ENCODE assay signal across 11 cellular contexts in genomic region chr20:1171461-1172093, GRCh38. TPM values are rescaled to one million over a fixed set of nuclear protein-coding genes. Genes with fewer than 3 reads are reported as not detected.
DNase-seq lines count a peak whose midpoint lies in the region; ATAC-seq and TF ChIP-seq lines count a peak whose summit lies in the region.
"Had no signal": no experiment of that assay in that cellular context is flagged by ENCODE, and none has a peak within 500 bp of the region (broad histone marks: within the 10 kb centered on the region; RNA-seq: fewer than 3 reads in every experiment).

No MANE protein-coding gene starts in this region.

- H2AFZ ChIP-seq in GM23248: no peak overlapping the region
- no peak overlapping the region for H2AFZ ChIP-seq in SK-N-SH (ENCODE audit: low read depth)

- in situ Hi-C loops in GM23248 (cut with MboI): no loop called here

- H3K9me2 ChIP-seq in GM23248 (ENCODE audit: insufficient read depth): no peaks in the 10 kb centered on the region
- H3K9me2 ChIP-seq in SK-N-SH: no peaks in the 10 kb centered on the region

- no peak for TF ChIP-seq CTCF in A673 (conservative IDR thresholded peaks at IDR 0.05; ENCODE audit: low read depth, low read length)
- TF ChIP-seq CTCF in SK-N-SH (IDR thresholded peaks at IDR 0.05): no peak

- 40 to 46% methylated on average over 4 of the region's 4 CpGs for WGBS in GM23248 (ENCODE audit: low coverage in 1 of 2, low lambda C conversion rate in 2 of 2, missing lambda C conversion rate in 2 of 2), 2 experiments
- 93% methylated on average over 4 of the region's 4 CpGs for WGBS in SK-N-SH (ENCODE audit: low lambda C conversion rate)

- H3K27ac ChIP-seq in A673 (ENCODE audit: low read depth, low read length, poor library complexity, severe bottlenecking) (no peak overlapping the region), GM23248 (no peak overlapping the region), SK-N-SH (ENCODE audit: low read depth in 2 of 2, low read length in 1 of 2) (no peak overlapping the region)
- H3K27ac ChIP-seq: heart left ventricle had no signal

- no peaks in the 10 kb centered on the region for H3K9me3 ChIP-seq in A673 (ENCODE audit: low read depth, low read length, poor library complexity, severe bottlenecking)
- H3K9me3 ChIP-seq in GM23248 (ENCODE audit: low read depth): no peaks in the 10 kb centered on the region
- H3K9me3 ChIP-seq in SK-N-SH: no peaks in the 10 kb centered on the region
- H3K9me3 ChIP-seq: heart left ventricle had no signal

- H3F3A ChIP-seq in GM23248 (ENCODE audit: insufficient read depth) (no peaks in the 10 kb centered on the region), SK-N-SH (replicated peaks; ENCODE audit: insufficient read depth) (no peaks in the 10 kb centered on the region)

- H3K9ac ChIP-seq in GM23248 (no peak overlapping the region), SK-N-SH (no peak overlapping the region)

- H3K27me3 ChIP-seq in A673 (replicated peaks; ENCODE audit: insufficient read depth, low read depth, low read length, poor library complexity): no peaks in the 10 kb centered on the region
- no peaks in the 10 kb centered on the region for H3K27me3 ChIP-seq in GM23248 (replicated peaks; ENCODE audit: insufficient read depth)
- H3K27me3 ChIP-seq in SK-N-SH (ENCODE audit: insufficient read depth): no peaks in the 10 kb centered on the region
- H3K27me3 ChIP-seq: heart left ventricle had no signal

- BruUV-seq in A673 (replicated peaks; lab: Mats Ljungman, UMichigan): no TSS peak

- ATAC-seq in GM18502 (IDR thresholded peaks at IDR 0.05; ENCODE audit: poor library complexity, unreplicated experiment): no peak

- no peak for TF ChIP-seq EP300 in SK-N-SH (IDR thresholded peaks at IDR 0.05; ENCODE audit: borderline replicate concordance in 1 of 2, low read depth in 1 of 2, low read length in 1 of 2)

- intact Hi-C loops in A673 (cut with micrococcal nuclease; ENCODE audit: unreplicated experiment): no loop called here

- H3K4me1 ChIP-seq in A673 (ENCODE audit: insufficient read depth, low read length, poor library complexity, severe bottlenecking): no peaks in the 10 kb centered on the region
- H3K4me1 ChIP-seq in GM23248 (ENCODE audit: insufficient read depth): no peaks in the 10 kb centered on the region
- no peaks in the 10 kb centered on the region; a peak in 1 of 4 replicates for H3K4me1 ChIP-seq in SK-N-SH (ENCODE audit: control insufficient read depth in 1 of 2, insufficient read depth in 2 of 2, low read depth in 1 of 2, low read length in 1 of 2)
- H3K4me1 ChIP-seq: heart left ventricle had no signal

- H4K20me1 ChIP-seq in GM23248 (ENCODE audit: insufficient read depth) (no peaks in the 10 kb centered on the region), SK-N-SH (ENCODE audit: insufficient read depth) (no peaks in the 10 kb centered on the region; the same call in 1 of the 2 replicates)

- no peak overlapping the region for H3K4me3 ChIP-seq in A673 (ENCODE audit: low read depth, low read length, poor library complexity, severe bottlenecking)
- no peak overlapping the region for H3K4me3 ChIP-seq in GM23248
- H3K4me3 ChIP-seq in SK-N-SH (ENCODE audit: low read depth in 2 of 2, low read length in 1 of 2): no peak overlapping the region
- H3K4me3 ChIP-seq: heart left ventricle had no signal

- H3K36me3 ChIP-seq in A673 (ENCODE audit: insufficient read depth, low read length, poor library complexity, severe bottlenecking) (peaks cover 5% of the 10 kb centered on the region), GM23248 (ENCODE audit: low read depth) (peaks cover 20% of the 10 kb centered on the region; the same call in 1 of the 2 replicates), SK-N-SH (replicated peaks in 1 of 2; ENCODE audit: control insufficient read depth in 1 of 2, insufficient read depth in 2 of 2, low read length in 1 of 2) (peaks cover 26 to 55% of the 10 kb centered on the region in 2 experiments)

- CTCF ChIA-PET in A673 (lab: Charles Lee) (no interaction called here), SK-N-SH (lab: Yijun Ruan, JAX) (interaction anchor here (1.4 to 3.6 kb wide), 3 partner anchors 13 to 63 kb away, joined by 3 to 20 read pairs (median 4); partner anchors contain the start of gene TMEM74B)

- DNase-seq in A673 (ENCODE audit: low spot score) (peak; percentile 16), GM23248 (peak; percentile 46), SK-N-SH (no peak), glomerular visceral epithelial cell (ENCODE audit: extremely low spot score) (peak; percentile 26), NCI-H1048 (lab: John Stamatoyannopoulos, UW) (no peak), T-helper 9 cell (no peak), NCI-H146 treated with DMSO at 0.1 percent for 48 hours (lab: John Stamatoyannopoulos, UW; ENCODE audit: unreplicated experiment) (no peak)
- DNase-seq: heart left ventricle, NCI-H2227 treated with DMSO at 0.1 percent for 48 hours, nucleus accumbens had no signal

- H3K4me2 ChIP-seq in GM23248 (ENCODE audit: unreplicated experiment): no peak overlapping the region
- H3K4me2 ChIP-seq in SK-N-SH: no peak overlapping the region

- H3K79me2 ChIP-seq in GM23248 (ENCODE audit: insufficient read depth) (no peaks in the 10 kb centered on the region), SK-N-SH (ENCODE audit: insufficient read depth) (no peaks in the 10 kb centered on the region)

- POLR2A ChIA-PET in A673 (lab: Charles Lee; ENCODE audit: low non-redundant PET) (no interaction called here), SK-N-SH (lab: Yijun Ruan, JAX) (no interaction called here)

- TF ChIP-seq RAD21 in SK-N-SH (IDR thresholded peaks at IDR 0.05; ENCODE audit: low read length): no peak

TF ChIP-seq in SK-N-SH, 30 proteins besides CTCF, POLR2A, EP300 and RAD21 (continues in another document):
- no peak for TF ChIP-seq EZH2phosphoT487 (IDR thresholded peaks at IDR 0.05; ENCODE audit: borderline replicate concordance, low read depth)
- TF ChIP-seq USF2 (IDR thresholded peaks at IDR 0.05; ENCODE audit: borderline replicate concordance, low read depth, low read length): no peak
- no peak for TF ChIP-seq SIN3A (IDR thresholded peaks at IDR 0.05; ENCODE audit: borderline replicate concordance, low read depth, low read length)
- no peak for TF ChIP-seq MXI1 (IDR thresholded peaks at IDR 0.05; ENCODE audit: low read depth, low read length)
- TF ChIP-seq FOXJ3 (CRISPR knock-in tag; IDR thresholded peaks at IDR 0.05): no peak
- TF ChIP-seq REST (IDR thresholded peaks at IDR 0.05; ENCODE audit: low read depth, low read length): peak; percentile 96

RNA-seq across cellular contexts. Expression of gene TMEM74B, which starts 13.2 kb away (rescaled TPM):
- 0.31 TPM in 1 of 2 replicates, not detected in the other for total RNA-seq in A673 (2021)
- total RNA-seq in GM23248 (2014; rRNA removed; shearing (Covaris generic)): 0.43 TPM in 1 of 2 replicates, not detected in the other
- 0.18 and 0.23 TPM in 2 replicates for polyA plus RNA-seq in GM23248 (2016; fragmentation: Nextera tagmentation; extraction: Ambion mirVana)
- polyA plus RNA-seq in SK-N-SH (2012; rRNA removed): 1.8 and 2.6 TPM in 2 replicates
- 0.22 and 0.38 TPM in 2 replicates for polyA plus RNA-seq in SK-N-SH (2012; cell fraction: cytosol; rRNA removed)
- polyA plus RNA-seq in SK-N-SH (2012; cell fraction: nucleus; rRNA removed): 18.7 and 19.1 TPM in 2 replicates

RNA-seq across cellular contexts. Expression of gene C20orf202, which starts 31.7 kb away (rescaled TPM):
- not detected in 2 replicates for total RNA-seq in A673 (2021)
- total RNA-seq in GM23248 (2014; rRNA removed; shearing (Covaris generic)): not detected in 2 replicates
- polyA plus RNA-seq in GM23248 (2016; fragmentation: Nextera tagmentation; extraction: Ambion mirVana): not detected in 2 replicates
- polyA plus RNA-seq in SK-N-SH (2012; rRNA removed): not detected in 2 replicates
- polyA plus RNA-seq in SK-N-SH (2012; cell fraction: cytosol; rRNA removed): 0.03 TPM in 2 replicates
- polyA plus RNA-seq in SK-N-SH (2012; cell fraction: nucleus; rRNA removed): 0.05 TPM in 2 replicates

RNA-seq across cellular contexts. Expression of gene PSMF1, which starts 53.2 kb away (rescaled TPM):
- total RNA-seq in A673 (2021): 130 and 155 TPM in 2 replicates
- total RNA-seq in GM23248 (2014; rRNA removed; shearing (Covaris generic)): 68.7 and 160 TPM in 2 replicates
- 150 and 165 TPM in 2 replicates for polyA plus RNA-seq in GM23248 (2016; fragmentation: Nextera tagmentation; extraction: Ambion mirVana)
- 86.0 and 103 TPM in 2 replicates for polyA plus RNA-seq in SK-N-SH (2012; rRNA removed)
- 82.3 and 106 TPM in 2 replicates for polyA plus RNA-seq in SK-N-SH (2012; cell fraction: cytosol; rRNA removed)
- 67.8 and 70.6 TPM in 2 replicates for polyA plus RNA-seq in SK-N-SH (2012; cell fraction: nucleus; rRNA removed)

RNA-seq across cellular contexts. Expression of gene RAD21L1, which starts 54.3 kb away (rescaled TPM):
- total RNA-seq in A673 (2021): not detected in 2 replicates
- total RNA-seq in GM23248 (2014; rRNA removed; shearing (Covaris generic)): not detected in 2 replicates
- polyA plus RNA-seq in GM23248 (2016; fragmentation: Nextera tagmentation; extraction: Ambion mirVana): 0.16 TPM in 2 replicates
- polyA plus RNA-seq in SK-N-SH (2012; rRNA removed): 0.03 TPM in 1 of 2 replicates, not detected in the other
- 0.08 and 0.09 TPM in 2 replicates for polyA plus RNA-seq in SK-N-SH (2012; cell fraction: cytosol; rRNA removed)
- polyA plus RNA-seq in SK-N-SH (2012; cell fraction: nucleus; rRNA removed): 0.07 and 0.28 TPM in 2 replicates
- total RNA-seq: heart left ventricle had no signal
- polyA plus RNA-seq: heart left ventricle had no signal

Comparison
In these comparisons a context has a peak if more than half of its experiments do, and no peak if none do; other contexts are left out.
1. DNase-seq: peak in A673 (single experiment), GM23248 (single experiment) and glomerular visceral epithelial cell (single experiment); none in SK-N-SH (single experiment), NCI-H1048 (single experiment), T-helper 9 cell (single experiment) and NCI-H146 treated with DMSO at 0.1 percent for 48 hours (single experiment).